ENCODE assay signal across 1 cellular context in the genomic region with DNA sequence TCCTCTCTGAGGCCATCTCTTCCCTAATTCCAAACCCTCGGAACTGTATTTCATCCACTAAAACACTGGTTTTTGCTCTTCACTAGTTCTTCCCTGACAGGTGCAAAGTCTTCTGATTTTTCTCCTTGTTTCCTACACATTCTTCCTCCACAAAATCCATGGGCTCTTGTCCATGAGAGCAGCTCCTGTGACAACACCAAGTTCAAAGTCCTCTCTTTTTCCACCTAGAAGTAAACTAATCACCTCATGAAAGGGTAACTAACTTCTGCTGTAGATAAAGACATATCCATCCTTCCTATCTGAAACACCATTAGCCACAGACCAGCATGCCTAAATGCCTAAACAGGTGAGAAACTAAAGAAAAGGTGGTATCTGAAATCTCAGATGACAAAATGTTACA.
TF ChIP-seq lines count a peak whose summit lies in the region.

No MANE protein-coding gene starts in this region.

TF ChIP-seq in WTC11, 78 proteins besides CTCF, POLR2A, EP300 and RAD21 (continued from another document):
- TF ChIP-seq MLX (CRISPR knock-in tag; IDR thresholded peaks at IDR 0.05) (no peak), SOX15 (CRISPR knock-in tag; IDR thresholded peaks at IDR 0.05) (no peak), E2F5 (CRISPR knock-in tag; IDR thresholded peaks at IDR 0.05) (no peak), NR3C1 (CRISPR knock-in tag; conservative IDR thresholded peaks at IDR 0.05; ENCODE audit: low read depth) (no peak), TCF7 (CRISPR knock-in tag; IDR thresholded peaks at IDR 0.05; ENCODE audit: low read depth) (no peak), FOXP1 (CRISPR knock-in tag; IDR thresholded peaks at IDR 0.05; ENCODE audit: borderline replicate concordance) (no peak), FOXJ3 (CRISPR knock-in tag; IDR thresholded peaks at IDR 0.05; ENCODE audit: borderline replicate concordance) (no peak), SMAD3 (CRISPR knock-in tag; IDR thresholded peaks at IDR 0.05; ENCODE audit: borderline replicate concordance) (no peak), TEAD1 (CRISPR knock-in tag; IDR thresholded peaks at IDR 0.05) (no peak), NFE2L1 (CRISPR knock-in tag; IDR thresholded peaks at IDR 0.05) (no peak)
